1 cellular context compared by ENCODE assay signal in genomic region chr5:109692011-109692410, GRCh38.
TF ChIP-seq lines count a peak whose summit lies in the region.

No MANE protein-coding gene starts in this region.

TF ChIP-seq in SK-N-SH, 30 proteins besides CTCF, POLR2A, EP300 and RAD21 (continued from another document):
- TF ChIP-seq FOXJ3 (CRISPR knock-in tag; IDR thresholded peaks at IDR 0.05) = no peak
- no peak for TF ChIP-seq REST (IDR thresholded peaks at IDR 0.05; ENCODE audit: low read depth, low read length)
- no peak for TF ChIP-seq ELF1 (IDR thresholded peaks at IDR 0.05)
- TF ChIP-seq NFIC (IDR thresholded peaks at IDR 0.05; ENCODE audit: borderline replicate concordance) = no peak
- TF ChIP-seq RXRA (IDR thresholded peaks at IDR 0.05; ENCODE audit: borderline replicate concordance, low read depth) = no peak
TF ChIP-seq in SK-N-SH: peak in this region for 3.
